In genomic region chr11:121578216-121579063, GRCh38 we compare ENCODE assay signal across 14 cellular contexts.
DNase-seq lines count a peak whose midpoint lies in the region; TF ChIP-seq lines count a peak whose summit lies in the region.
"Had no signal": no experiment of that assay in that cellular context is flagged by ENCODE, and none has a peak within 500 bp of the region (broad histone marks: within the 10 kb centered on the region; RNA-seq: fewer than 3 reads in every experiment).

No MANE protein-coding gene starts in this region.

- BruUV-seq in Caco-2 (replicated peaks; lab: Mats Ljungman, UMichigan): no TSS peak

- DNase-seq in Ammon's horn (ENCODE audit: low spot score): peak; percentile 55
- DNase-seq in Kasumi-1 (lab: John Stamatoyannopoulos, UW): peak; percentile 89 to 91
- DNase-seq in islet precursor cell: peak; percentile 13
- DNase-seq in activated CD4-positive, CD25-positive, alpha-beta regulatory T cell (lab: John Stamatoyannopoulos, UW): no peak
- no peak for DNase-seq in T-helper 9 cell
- no peak for DNase-seq in activated gamma-delta T cell treated with Interleukin-2 at 50 U/mL for 16 hours
- no peak for DNase-seq in Caco-2
- DNase-seq: DND-41, gastrocnemius medialis, NCI-H2081, PC-9 had no signal

- POLR2A ChIA-PET in Caco-2 (lab: Charles Lee): no interaction called here

- H3K4me1 Mint-ChIP-seq in Caco-2 (ENCODE audit: low read depth, unreplicated experiment): no peaks in the 10 kb centered on the region

- H3K4me3 Mint-ChIP-seq in Caco-2 (ENCODE audit: unreplicated experiment): no peak overlapping the region
- H3K4me3 Mint-ChIP-seq: neural progenitor cell had no signal

- H3K9me3 Mint-ChIP-seq in Caco-2 (ENCODE audit: unreplicated experiment): peaks cover 14% of the 10 kb centered on the region

- H3K27me3 Mint-ChIP-seq in Caco-2 (ENCODE audit: insufficient read depth, unreplicated experiment): no peaks in the 10 kb centered on the region

- H3K36me3 ChIP-seq in Caco-2 (ENCODE audit: control insufficient read depth, insufficient read depth, low read length): 0 out of 2 replicates have a peak, but pooled peaks cover 1% of the 10 kb centered on the region
- H3K36me3 ChIP-seq: gastrocnemius medialis, HAP-1 had no signal

- H3K36me3 Mint-ChIP-seq in Caco-2 (ENCODE audit: insufficient read depth, unreplicated experiment): peaks cover 6% of the 10 kb centered on the region

- no peak overlapping the region for H3K4me3 ChIP-seq in Caco-2 (ENCODE audit: low read depth, low read length)
- H3K4me3 ChIP-seq: gastrocnemius medialis, HAP-1, neural progenitor cell, PC-9 had no signal

- H3K27me3 ChIP-seq in Caco-2 (replicated peaks; ENCODE audit: control insufficient read depth, insufficient read depth, low read length): no peaks in the 10 kb centered on the region
- H3K27me3 ChIP-seq: neural progenitor cell had no signal

- TF ChIP-seq CTCF in VCaP (conservative IDR thresholded peaks at IDR 0.05) (no peak), Caco-2 (IDR thresholded peaks at IDR 0.05; ENCODE audit: insufficient read depth in 1 of 2, low read depth in 1 of 2, low read length in 1 of 2, severe bottlenecking in 1 of 2, unreplicated experiment in 1 of 2) (no peak)

- no peaks in the 10 kb centered on the region for H3K4me1 ChIP-seq in Caco-2
- H3K4me1 ChIP-seq: gastrocnemius medialis, HAP-1 had no signal

- H3K9me3 ChIP-seq in Caco-2: peaks cover 5% of the 10 kb centered on the region
- H3K9me3 ChIP-seq: gastrocnemius medialis, HAP-1 had no signal

- peak overlapping the region; percentile 32; the same call in 1 of the 2 replicates for H3K27ac ChIP-seq in VCaP
- H3K27ac ChIP-seq: gastrocnemius medialis, neural progenitor cell, PC-9 had no signal

- CTCF ChIA-PET in Caco-2 (lab: Charles Lee): no interaction called here

- no peak overlapping the region for H3K27ac Mint-ChIP-seq in Caco-2 (ENCODE audit: unreplicated experiment)
- H3K27ac Mint-ChIP-seq: neural progenitor cell had no signal

- intact Hi-C loops in Caco-2 (cut with micrococcal nuclease; ENCODE audit: unreplicated experiment): no loop called here

Comparison
In these comparisons a context has a peak if more than half of its experiments do, and no peak if none do; other contexts are left out.
1. DNase-seq: peak in Ammon's horn (single experiment), Kasumi-1 (2 of 2) and islet precursor cell (single experiment); none in activated CD4-positive, CD25-positive, alpha-beta regulatory T cell (0 of 4), T-helper 9 cell (single experiment), activated gamma-delta T cell treated with Interleukin-2 at 50 U/mL for 16 hours (single experiment) and Caco-2 (0 of 2).